Comparison of ENCODE assay signal across 32 cellular contexts in the genomic region with DNA sequence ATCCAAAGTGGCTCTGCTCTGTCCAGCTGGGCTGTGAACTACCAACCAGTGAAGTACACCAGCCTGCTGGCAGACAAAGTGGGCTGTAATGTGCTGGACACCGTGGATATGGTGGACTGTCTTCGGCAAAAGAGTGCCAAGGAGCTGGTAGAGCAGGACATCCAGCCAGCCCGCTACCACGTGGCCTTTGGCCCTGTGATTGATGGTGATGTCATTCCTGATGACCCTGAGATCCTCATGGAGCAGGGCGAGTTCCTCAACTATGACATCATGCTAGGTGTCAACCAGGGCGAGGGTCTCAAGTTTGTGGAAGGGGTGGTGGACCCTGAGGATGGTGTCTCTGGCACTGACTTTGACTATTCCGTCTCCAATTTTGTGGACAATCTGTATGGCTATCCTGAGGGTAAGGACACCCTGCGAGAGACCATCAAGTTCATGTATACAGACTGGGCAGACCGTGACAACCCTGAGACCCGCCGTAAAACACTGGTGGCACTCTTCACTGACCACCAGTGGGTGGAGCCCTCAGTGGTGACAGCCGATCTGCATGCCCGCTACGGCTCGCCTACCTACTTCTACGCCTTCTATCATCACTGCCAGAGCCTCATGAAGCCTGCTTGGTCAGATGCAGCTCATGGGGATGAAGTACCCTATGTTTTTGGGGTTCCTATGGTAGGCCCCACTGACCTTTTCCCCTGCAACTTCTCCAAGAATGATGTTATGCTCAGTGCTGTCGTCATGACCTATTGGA. TPM values are rescaled to one million over a fixed set of nuclear protein-coding genes. Genes with fewer than 3 reads are reported as not detected.
"Had no signal": no experiment of that assay in that cellular context is flagged by ENCODE, and none has a peak within 500 bp of the region (broad histone marks: within the 10 kb centered on the region; RNA-seq: fewer than 3 reads in every experiment).

No MANE protein-coding gene starts in this region.

- H3K9me3 ChIP-seq: breast epithelium had no signal

- H3K4me1 ChIP-seq: breast epithelium had no signal

- DNase-seq: activated B cell treated with CpG ODN at 0.5 μM for 24 hours; activated CD4-positive, alpha-beta memory T cell treated with anti-CD3 and anti-CD28 coated beads, Interleukin-2, amount 10 ng/mL, durations not matched to agents 7 days and 5 days; activated CD4-positive, alpha-beta T cell treated with anti-CD3 and anti-CD28 coated beads for 36 hours; activated CD4-positive, alpha-beta T cell treated with anti-CD3 and anti-CD28 coated beads, Interleukin-2, amount 50 U/mL, for 1 hour; activated gamma-delta T cell; activated naive CD4-positive, alpha-beta T cell treated with anti-CD3 and anti-CD28 coated beads for 36 hours; activated T-cell treated with anti-CD3 and anti-CD28 coated beads for 4 hours; activated T-cell treated with anti-CD3 and anti-CD28 coated beads, Interleukin-2, amount 50 U/mL, for 48 hours; Karpas-422; MM.1S; NCI-H1105; NCI-H1436; NCI-H1694 treated with DMSO at 0.1 percent for 48 hours; NCI-H2029 treated with DMSO at 0.1 percent for 48 hours; NCI-H345; NCI-H510A; NCI-H526 treated with DMSO at 0.1 percent for 48 hours; NCI-H82; RPMI8226; T-cell; T-helper 2 cell; T1000 had no signal

- H3K27ac Mint-ChIP-seq: activated B cell treated with CpG ODN at 0.5 μM for 24 hours; activated CD4-positive, alpha-beta memory T cell treated with anti-CD3 and anti-CD28 coated beads, Interleukin-2, amount 10 ng/mL, durations not matched to agents 7 days and 5 days; activated CD4-positive, alpha-beta T cell treated with anti-CD3 and anti-CD28 coated beads for 36 hours; activated naive CD4-positive, alpha-beta T cell treated with anti-CD3 and anti-CD28 coated beads for 36 hours; activated T-helper 17 cell treated with anti-CD3 and anti-CD28 coated beads, Interleukin-2, amount 50 U/mL, for 72 hours; T-cell had no signal

- ATAC-seq: activated CD4-positive, alpha-beta T cell treated with anti-CD3 and anti-CD28 coated beads for 36 hours; activated T-helper 17 cell treated with anti-CD3 and anti-CD28 coated beads, Interleukin-2, amount 50 U/mL, for 72 hours; Panc1; Right ventricle myocardium inferior; T-cell had no signal

- H3K9me3 Mint-ChIP-seq: activated B cell treated with CpG ODN at 0.5 μM for 24 hours; activated CD4-positive, alpha-beta memory T cell treated with anti-CD3 and anti-CD28 coated beads, Interleukin-2, amount 10 ng/mL, durations not matched to agents 7 days and 5 days; activated naive CD4-positive, alpha-beta T cell treated with anti-CD3 and anti-CD28 coated beads for 36 hours; activated T-helper 17 cell treated with anti-CD3 and anti-CD28 coated beads, Interleukin-2, amount 50 U/mL, for 72 hours; central memory CD8-positive, alpha-beta T cell; T-cell had no signal

- H3K36me3 Mint-ChIP-seq: T-cell had no signal

- H3K4me3 Mint-ChIP-seq: activated B cell treated with CpG ODN at 0.5 μM for 24 hours; activated CD4-positive, alpha-beta memory T cell treated with anti-CD3 and anti-CD28 coated beads, Interleukin-2, amount 10 ng/mL, durations not matched to agents 7 days and 5 days; activated CD4-positive, alpha-beta T cell treated with anti-CD3 and anti-CD28 coated beads for 36 hours; activated naive CD4-positive, alpha-beta T cell treated with anti-CD3 and anti-CD28 coated beads for 36 hours; activated naive CD8-positive, alpha-beta T cell; activated T-helper 17 cell treated with anti-CD3 and anti-CD28 coated beads, Interleukin-2, amount 50 U/mL, for 72 hours; central memory CD8-positive, alpha-beta T cell; T-cell had no signal

- H3K27ac ChIP-seq: breast epithelium, SK-N-MC had no signal

- H3K4me1 Mint-ChIP-seq: activated T-helper 17 cell treated with anti-CD3 and anti-CD28 coated beads, Interleukin-2, amount 50 U/mL, for 72 hours had no signal

- H3K36me3 ChIP-seq: breast epithelium had no signal

- H3K27me3 Mint-ChIP-seq: activated B cell treated with CpG ODN at 0.5 μM for 24 hours; activated CD4-positive, alpha-beta memory T cell treated with anti-CD3 and anti-CD28 coated beads, Interleukin-2, amount 10 ng/mL, durations not matched to agents 7 days and 5 days; activated CD4-positive, alpha-beta T cell treated with anti-CD3 and anti-CD28 coated beads for 36 hours; activated naive CD8-positive, alpha-beta T cell; activated T-helper 17 cell treated with anti-CD3 and anti-CD28 coated beads, Interleukin-2, amount 50 U/mL, for 72 hours; central memory CD8-positive, alpha-beta T cell had no signal

- FAIRE-seq: TTC549 had no signal

- H3K4me3 ChIP-seq: breast epithelium, SK-N-MC had no signal

RNA-seq across cellular contexts. Expression of a gene that starts 55.8 kb away (rescaled TPM):
- total RNA-seq: activated B cell treated with CpG ODN at 0.5 μM for 24 hours; activated CD4-positive, alpha-beta memory T cell treated with anti-CD3 and anti-CD28 coated beads, Interleukin-2, amount 10 ng/mL, durations not matched to agents 7 days and 5 days; activated CD4-positive, alpha-beta T cell treated with anti-CD3 and anti-CD28 coated beads for 36 hours; activated CD8-positive, alpha-beta memory T cell treated with anti-CD3 and anti-CD28 coated beads for 36 hours; activated naive CD4-positive, alpha-beta T cell treated with anti-CD3 and anti-CD28 coated beads for 36 hours; OCI-LY7; Right ventricle myocardium inferior had no signal
